ENCODE assay signal across 8 cellular contexts in the genomic region with DNA sequence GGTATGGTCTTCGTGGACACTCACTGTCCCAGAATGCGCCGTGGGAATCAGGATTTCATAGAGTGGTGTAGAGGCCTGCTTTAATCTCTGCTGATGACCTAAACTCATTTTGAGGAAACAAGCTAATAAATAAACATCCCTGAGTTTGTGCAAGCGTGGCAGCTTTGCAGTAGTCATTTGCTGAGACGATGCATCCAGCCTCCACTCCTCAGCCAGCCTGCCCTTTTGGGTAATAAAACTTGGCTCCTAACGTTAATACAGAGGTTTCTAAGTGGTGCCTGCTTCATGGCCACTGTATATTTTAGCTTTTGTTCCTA.
DNase-seq lines count a peak whose midpoint lies in the region; ATAC-seq and TF ChIP-seq lines count a peak whose summit lies in the region.

No MANE protein-coding gene starts in this region.

- H3K4me1 ChIP-seq in iPS-18a (ENCODE audit: control insufficient read depth, low read depth, low read length) (peaks cover 28% of the 10 kb centered on the region), subcutaneous abdominal adipose tissue (ENCODE audit: control insufficient read depth in 5 of 5, insufficient read depth in 5 of 5, low read length in 5 of 5) (peaks cover 0 to 55% (median 30%) of the 10 kb centered on the region in 5 donors)

- H3K4me3 ChIP-seq in WERI-Rb-1 (ENCODE audit: low read depth, low read length) (peak overlapping the region; percentile 97), iPS-18a (ENCODE audit: low read length) (peak overlapping the region; percentile 76), subcutaneous abdominal adipose tissue (ENCODE audit: low read depth in 1 of 5, low read length in 5 of 5) (peak overlapping the region in 4 of 5 donors; percentile 62 to 85 (median 74))

- H3K27ac ChIP-seq in WERI-Rb-1 (no peak overlapping the region), iPS-18a (ENCODE audit: low read length) (no peak overlapping the region), subcutaneous abdominal adipose tissue (ENCODE audit: low read depth, low read length) (no peak overlapping the region)

- H3K36me3 ChIP-seq in WERI-Rb-1 (peaks cover 44% of the 10 kb centered on the region), iPS-18a (ENCODE audit: control insufficient read depth, low read depth, low read length) (no peaks in the 10 kb centered on the region), subcutaneous abdominal adipose tissue (ENCODE audit: control insufficient read depth in 5 of 5, insufficient read depth in 5 of 5, low read length in 5 of 5) (peaks cover 0 to 8% (median 0%) of the 10 kb centered on the region in 5 donors)

- H3K27me3 ChIP-seq in WERI-Rb-1 (ENCODE audit: insufficient read depth, low read depth, severe bottlenecking) (no peaks in the 10 kb centered on the region), iPS-18a (ENCODE audit: control insufficient read depth, insufficient read depth, low read length) (peaks cover 28% of the 10 kb centered on the region), subcutaneous abdominal adipose tissue (ENCODE audit: control insufficient read depth in 5 of 5, insufficient read depth in 4 of 5, low read length in 5 of 5) (peaks cover 0 to 2% (median 0%) of the 10 kb centered on the region in 5 donors)

- H3K9ac ChIP-seq in iPS-18a (ENCODE audit: low read length): no peak overlapping the region
- H3K9ac ChIP-seq in subcutaneous abdominal adipose tissue (ENCODE audit: low read length in 5 of 5): peak overlapping the region in 4 of 5 donors; percentile 26 to 72 (median 54)

- DNase-seq in SIG-M5 treated with dmso at 0.1 percent for 504 hours (lab: John Stamatoyannopoulos, UW; ENCODE audit: unreplicated experiment) (peak; percentile 31), SIG-M5 (lab: John Stamatoyannopoulos, UW) (no peak), WERI-Rb-1 (no peak), NCI-H1092 treated with DMSO at 0.1 percent for 48 hours (lab: John Stamatoyannopoulos, UW) (no peak), NCI-H510A (lab: John Stamatoyannopoulos, UW) (no peak)

- no peak for ATAC-seq in HG02840 (IDR thresholded peaks at IDR 0.05; ENCODE audit: low FRiP score, unreplicated experiment)

- no peaks in the 10 kb centered on the region for H3K9me3 ChIP-seq in WERI-Rb-1 (ENCODE audit: severe bottlenecking)
- no peaks in the 10 kb centered on the region for H3K9me3 ChIP-seq in iPS-18a (ENCODE audit: control insufficient read depth, low read depth, low read length)
- H3K9me3 ChIP-seq in subcutaneous abdominal adipose tissue (ENCODE audit: control insufficient read depth in 5 of 5, low read length in 5 of 5): no peaks in the 10 kb centered on the region

- no peak for TF ChIP-seq CTCF in WERI-Rb-1 (IDR thresholded peaks at IDR 0.05; ENCODE audit: low read depth, low read length)
